In genomic region chr20:58907481-58908137, GRCh38 we compare ENCODE assay signal across 8 cellular contexts. TPM values are rescaled to one million over a fixed set of nuclear protein-coding genes. Genes with fewer than 3 reads are reported as not detected.
DNase-seq lines count a peak whose midpoint lies in the region; ATAC-seq and TF ChIP-seq lines count a peak whose summit lies in the region.

No MANE protein-coding gene starts in this region.

- H3K4me3 Mint-ChIP-seq in T-cell (peak overlapping the region; percentile 45 to 69 (median 57)), MCF 10A (ENCODE audit: unreplicated experiment) (peak overlapping the region; percentile 12)

- H3K36me3 Mint-ChIP-seq in T-cell (peaks cover 70% of the 10 kb centered on the region), MCF 10A (ENCODE audit: insufficient read depth, unreplicated experiment) (peaks cover 95% of the 10 kb centered on the region)

- no peaks in the 10 kb centered on the region for H3K27me3 Mint-ChIP-seq in T-cell
- H3K27me3 Mint-ChIP-seq in MCF 10A (ENCODE audit: insufficient read depth, unreplicated experiment), result no peaks in the 10 kb centered on the region

- H3K4me3 ChIP-seq in skeletal muscle tissue (ENCODE audit: low read length in 3 of 3), result peak overlapping the region in 2 of 3 donors; percentile 30 to 61

- DNase-seq in NK-92 treated with Interleukin-12 subunit alpha and Interleukin-12 subunit beta, amount 100 ng/mL, for 24 hours (lab: John Stamatoyannopoulos, UW), result peak; percentile 73
- DNase-seq in NK-92 (lab: John Stamatoyannopoulos, UW; ENCODE audit: unreplicated experiment), result no peak
- peak; percentile 100 for DNase-seq in MV-4-11 (lab: John Stamatoyannopoulos, UW)
- peak in 32 of 34 experiments; percentile 16 to 67 (median 44) for DNase-seq in T-cell
- DNase-seq in MCF 10A (ENCODE audit: unreplicated experiment), result peak; percentile 95
- peak; percentile 99 for DNase-seq in iris pigment epithelial cell (ENCODE audit: low read depth)

- intact Hi-C loops in MCF 10A (cut with micrococcal nuclease), result no loop called here

- peaks cover 43 to 68% (median 58%) of the 10 kb centered on the region in 3 donors for H3K36me3 ChIP-seq in skeletal muscle tissue (ENCODE audit: control insufficient read depth in 3 of 3, insufficient read depth in 3 of 3, low read length in 3 of 3)

- H3K27ac Mint-ChIP-seq in T-cell (peak overlapping the region; percentile 79 to 90), MCF 10A (ENCODE audit: low read depth, unreplicated experiment) (peak overlapping the region; percentile 50)

- H3K9me3 ChIP-seq in skeletal muscle tissue (ENCODE audit: control insufficient read depth in 3 of 3, low read length in 3 of 3), result no peaks in the 10 kb centered on the region

- peaks cover 37 to 50% (median 39%) of the 10 kb centered on the region in 3 donors for H3K4me1 ChIP-seq in skeletal muscle tissue (ENCODE audit: control insufficient read depth in 3 of 3, insufficient read depth in 3 of 3, low read length in 3 of 3)

- no peak for TF ChIP-seq CTCF in MCF 10A (IDR thresholded peaks at IDR 0.05; ENCODE audit: unreplicated experiment)

- peak overlapping the region; percentile 97 for H3K27ac ChIP-seq in skeletal muscle tissue (ENCODE audit: low read depth, low read length)

- peaks cover 64 to 65% (median 64%) of the 10 kb centered on the region in 3 donors for H3K4me1 Mint-ChIP-seq in T-cell
- H3K4me1 Mint-ChIP-seq in MCF 10A (ENCODE audit: insufficient read depth, unreplicated experiment), result peaks cover 17% of the 10 kb centered on the region

- ATAC-seq in HG02571 (IDR thresholded peaks at IDR 0.05; ENCODE audit: unreplicated experiment) (peak; percentile 80), T-cell (replicated peaks in 1 of 4) (peak in 3 of 4 experiments; percentile 53 to 58 (median 53))

- H3K27me3 ChIP-seq in skeletal muscle tissue (ENCODE audit: control insufficient read depth in 3 of 3, insufficient read depth in 3 of 3, low read length in 3 of 3), result no peaks in the 10 kb centered on the region

- POLR2A ChIA-PET in T-cell (lab: Charles Lee), result interaction anchor here (0.6 to 1.5 kb wide), 5 partner anchors 8 to 169 kb away, joined by 3 to 7 read pairs (median 3); no protein-coding TSS in a partner anchor
- POLR2A ChIA-PET in MCF 10A (lab: Yijun Ruan, JAX), result interaction anchor here (0.7 to 2.3 kb wide), 11 partner anchors 9 to 124 kb away, joined by 3 to 15 read pairs (median 4); partner anchors contain the start of genes ATP5F1E, GNAS and NELFCD

- CTCF ChIA-PET in T-cell (lab: Charles Lee), result interaction anchor here (0.6 to 0.9 kb wide), 6 partner anchors 10 to 300 kb away, joined by 3 to 4 read pairs (median 3); no protein-coding TSS in a partner anchor
- CTCF ChIA-PET in MCF 10A (lab: Yijun Ruan, JAX), result interaction anchor here (0.7 to 1.6 kb wide), 3 partner anchors 11 to 547 kb away, joined by 3 read pairs; no protein-coding TSS in a partner anchor

- H3K9me3 Mint-ChIP-seq in T-cell (no peaks in the 10 kb centered on the region), MCF 10A (ENCODE audit: unreplicated experiment) (no peaks in the 10 kb centered on the region)

- peak overlapping the region; percentile 75 to 84 (median 76) for H3K9ac ChIP-seq in skeletal muscle tissue (ENCODE audit: low read depth in 1 of 3, low read length in 3 of 3)

- no TSS peak for BruUV-seq in MCF 10A (replicated peaks; lab: Mats Ljungman, UMichigan)

RNA-seq across cellular contexts. Expression of gene GNAS, which starts 55.1 kb away (rescaled TPM):
- total RNA-seq in T-cell (100 to 1,000 TPM; 578 to 855 (median 640) TPM), MCF 10A (2022) (629 and 715 TPM in 2 replicates), skeletal muscle tissue (820 TPM)

RNA-seq across cellular contexts. Expression of gene GNAS-AS1, which starts 56.9 kb away (rescaled TPM):
- total RNA-seq in T-cell, result 1 to 10 TPM; 1.1 to 1.7 (median 1.5) TPM
- total RNA-seq in MCF 10A (2022), result 1.6 and 2.2 TPM in 2 replicates
- total RNA-seq in skeletal muscle tissue, result 1.0 TPM
